In the genomic region with DNA sequence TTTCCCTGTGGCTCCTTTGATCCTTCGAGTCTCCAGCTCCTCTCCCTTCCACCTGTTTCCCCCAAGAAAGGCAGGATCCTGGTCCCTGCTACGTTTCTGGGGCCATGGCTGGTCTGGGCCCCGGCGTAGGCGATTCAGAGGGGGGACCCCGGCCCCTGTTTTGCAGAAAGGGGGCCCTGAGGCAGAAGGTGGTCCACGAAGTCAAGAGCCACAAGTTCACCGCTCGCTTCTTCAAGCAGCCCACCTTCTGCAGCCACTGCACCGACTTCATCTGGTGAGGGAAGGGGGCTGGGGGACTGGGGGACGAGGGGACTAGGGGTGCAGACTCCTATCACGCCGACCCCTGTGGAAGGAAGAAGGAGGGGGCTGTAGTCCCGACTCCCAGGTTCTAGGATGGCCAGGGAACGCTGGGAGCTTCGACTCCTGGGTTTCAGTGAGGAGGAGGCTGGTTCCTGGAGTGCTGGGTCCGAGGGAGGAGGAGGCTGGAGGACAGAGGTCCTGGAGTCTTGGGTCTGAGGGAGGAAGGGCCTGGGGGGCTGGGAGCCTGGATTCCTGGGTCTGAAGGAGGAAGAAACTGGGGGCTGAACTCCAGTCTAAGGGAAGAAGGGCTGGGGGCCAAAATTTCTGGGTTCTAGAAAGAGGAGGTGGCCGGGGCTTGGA, we compare ENCODE assay signal across 1 cellular context.
TF ChIP-seq lines count a peak whose summit lies in the region.

No MANE protein-coding gene starts in this region.

TF ChIP-seq in IMR-90, 13 proteins besides CTCF, POLR2A, EP300 and RAD21:
- TF ChIP-seq, protein P1, sequence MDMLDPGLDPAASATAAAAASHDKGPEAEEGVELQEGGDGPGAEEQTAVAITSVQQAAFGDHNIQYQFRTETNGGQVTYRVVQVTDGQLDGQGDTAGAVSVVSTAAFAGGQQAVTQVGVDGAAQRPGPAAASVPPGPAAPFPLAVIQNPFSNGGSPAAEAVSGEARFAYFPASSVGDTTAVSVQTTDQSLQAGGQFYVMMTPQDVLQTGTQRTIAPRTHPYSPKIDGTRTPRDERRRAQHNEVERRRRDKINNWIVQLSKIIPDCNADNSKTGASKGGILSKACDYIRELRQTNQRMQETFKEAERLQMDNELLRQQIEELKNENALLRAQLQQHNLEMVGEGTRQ (IDR thresholded peaks at IDR 0.05; ENCODE audit: low read depth, low read length), result no peak
- no peak for TF ChIP-seq SMC3 (IDR thresholded peaks at IDR 0.05; ENCODE audit: low read depth, low read length)
- no peak for TF ChIP-seq BHLHE40 (IDR thresholded peaks at IDR 0.05; ENCODE audit: low read depth, low read length)
- no peak for TF ChIP-seq ELK1 (IDR thresholded peaks at IDR 0.05; ENCODE audit: borderline replicate concordance, low read depth, low read length)
- TF ChIP-seq RFX5 (IDR thresholded peaks at IDR 0.05; ENCODE audit: low read depth, low read length), result no peak
- no peak for TF ChIP-seq NFE2L2 (IDR thresholded peaks at IDR 0.05; ENCODE audit: low read depth, low read length)
- no peak for TF ChIP-seq FOS (IDR thresholded peaks at IDR 0.05; ENCODE audit: low read depth, low read length)
- no peak for TF ChIP-seq CHD1 (IDR thresholded peaks at IDR 0.05; ENCODE audit: low read depth, low read length)
- no peak for TF ChIP-seq MAFK (IDR thresholded peaks at IDR 0.05; ENCODE audit: low read depth, low read length)
- TF ChIP-seq CEBPB (IDR thresholded peaks at IDR 0.05; ENCODE audit: low read depth, low read length), result no peak
- no peak for TF ChIP-seq MAZ (IDR thresholded peaks at IDR 0.05; ENCODE audit: borderline replicate concordance, low read depth, low read length)
- no peak for TF ChIP-seq MXI1 (IDR thresholded peaks at IDR 0.05; ENCODE audit: borderline replicate concordance, low read depth, low read length)
- TF ChIP-seq RCOR1 (IDR thresholded peaks at IDR 0.05; ENCODE audit: insufficient replicate concordance, low read length), result no peak
